ENCODE assay signal across 9 cellular contexts in genomic region chr19:571127-571974, GRCh38. TPM values are rescaled to one million over a fixed set of nuclear protein-coding genes. Genes with fewer than 3 reads are reported as not detected.
A peak's percentile ranks its signal among the peaks of the same experiment; 100 is the strongest.
DNase-seq lines count a peak whose midpoint lies in the region; ATAC-seq, FAIRE-seq and TF ChIP-seq lines count a peak whose summit lies in the region.
"Had no signal": no experiment of that assay in that cellular context is flagged by ENCODE, and none has a peak within 500 bp of the region (broad histone marks: within the 10 kb centered on the region; RNA-seq: fewer than 3 reads in every experiment).

No MANE protein-coding gene starts in this region.

- TF ChIP-seq EP300 in GM12878 (IDR thresholded peaks at IDR 0.05; ENCODE audit: borderline replicate concordance in 1 of 2, control insufficient read depth in 1 of 2, low read depth in 2 of 2, low read length in 2 of 2), result no peak

- H3K36me3 ChIP-seq in KOPT-K1 (ENCODE audit: insufficient read depth, low read length) (peaks cover 4% of the 10 kb centered on the region; the same call in 1 of the 2 replicates), GM12878 (ENCODE audit: control insufficient read depth in 2 of 2, insufficient read depth in 2 of 2, low read length in 1 of 2) (peaks cover 0 to 3% of the 10 kb centered on the region in 2 experiments; a peak in 1 of 4 replicates)

- intact Hi-C loops in GM12878 (cut with micrococcal nuclease; ENCODE audit: unreplicated experiment), result loop anchor here (5.0 kb wide), 2 partner anchors 39 to 61 kb away; partner anchors contain the start of genes CDC34 and POLRMT

- 1% methylated on average over 46 of the region's 46 CpGs for WGBS in GM12878 (ENCODE audit: insufficient coverage, insufficient replicate concordance, low lambda C conversion rate, missing lambda C conversion rate)

- no peak for TF ChIP-seq RAD21 in GM12878 (IDR thresholded peaks at IDR 0.05; ENCODE audit: insufficient read depth, low read depth, low read length)

- H3K4me1 ChIP-seq in GM12878 (ENCODE audit: control insufficient read depth, insufficient read depth, low read length), result peaks cover 3% of the 10 kb centered on the region; the same call in 1 of the 2 replicates

- SMC1A ChIA-PET in GM12878 (lab: Charles Lee; ENCODE audit: uncharacterized antibody, unreplicated experiment), result no interaction called here

- peak; percentile 16 for ATAC-seq in GM12878
- ATAC-seq in GM21423 (IDR thresholded peaks at IDR 0.05; ENCODE audit: unreplicated experiment), result no peak
- no peak for ATAC-seq in GM18502 (IDR thresholded peaks at IDR 0.05; ENCODE audit: poor library complexity, unreplicated experiment)

- peak overlapping the region; percentile 90 for H2AFZ ChIP-seq in GM12878 (ENCODE audit: control insufficient read depth, low read depth, low read length)

- in situ Hi-C loops in GM12878 (cut with MboI), result no loop called here

- RAD21 ChIA-PET in GM12878 (lab: Charles Lee; ENCODE audit: unreplicated experiment), result no interaction called here

- H3K27me3 ChIP-seq in GM12878 (replicated peaks in 1 of 2; ENCODE audit: control insufficient read depth in 2 of 2, insufficient read depth in 2 of 2, low read length in 1 of 2), result no peaks in the 10 kb centered on the region

- POLR2A ChIA-PET in GM12878 (lab: Charles Lee), result no interaction called here

- DNase-seq in GF-D8 (lab: John Stamatoyannopoulos, UW), result peak; percentile 74
- peak; percentile 25 for DNase-seq in GM12878 (ENCODE audit: low read depth, low spot score)
- peak; percentile 52 for DNase-seq in iris pigment epithelial cell (ENCODE audit: low read depth)
- DNase-seq in stimulated activated CD4-positive, alpha-beta T cell treated with anti-CD3 and anti-CD28 coated beads, Interleukin-4, amount 100 ng/mL, for 4 hours, result peak; percentile 33 to 35

- TF ChIP-seq POLR2A in Raji (IDR thresholded peaks at IDR 0.05; ENCODE audit: insufficient read depth, low read depth, low read length), result peak; percentile 72
- peak; percentile 47; the same call in 1 of the 2 replicates for TF ChIP-seq POLR2A in GM12878 (IDR thresholded peaks at IDR 0.05; ENCODE audit: low read depth, low read length)

- peak overlapping the region; percentile 83 for H3K4me3 ChIP-seq in GM12878

- peaks cover 38% of the 10 kb centered on the region for H3K79me2 ChIP-seq in GM12878 (ENCODE audit: control insufficient read depth, insufficient read depth, low read length)

- CTCF ChIA-PET in GM12878 (lab: Yijun Ruan, JAX), result interaction anchor here (1.0 to 1.1 kb wide), 2 partner anchors 39 to 61 kb away, joined by 3 read pairs; no protein-coding TSS in a partner anchor

- TF ChIP-seq CTCF in GM12878 (IDR thresholded peaks at IDR 0.05 in 2 of 3, conservative IDR thresholded peaks at IDR 0.05 in 1 of 3; ENCODE audit: control insufficient read depth in 2 of 3, extremely low read depth in 1 of 3, insufficient read depth in 1 of 3, low read depth in 3 of 3, low read length in 3 of 3), result no peak

- no peaks in the 10 kb centered on the region for H4K20me1 ChIP-seq in GM12878 (ENCODE audit: control insufficient read depth, insufficient read depth)

- H3K9ac ChIP-seq in GM12878 (ENCODE audit: control insufficient read depth, insufficient read depth, low read length), result peak overlapping the region; percentile 62

- peak overlapping the region; percentile 93 for H3K4me2 ChIP-seq in GM12878 (ENCODE audit: control insufficient read depth, insufficient read depth)

- H3K9me3 ChIP-seq in KOPT-K1 (ENCODE audit: insufficient read depth, low read length, poor library complexity, severe bottlenecking) (no peaks in the 10 kb centered on the region), GM12878 (replicated peaks; ENCODE audit: control insufficient read depth, insufficient read depth, low read length) (no peaks in the 10 kb centered on the region; the same call in 2 of the 3 replicates)

- H3K27ac ChIP-seq in KOPT-K1 (ENCODE audit: low read depth, low read length, poor library complexity, severe bottlenecking) (peak overlapping the region; percentile 89), GM12878 (ENCODE audit: control insufficient read depth, insufficient read depth) (peak overlapping the region; percentile 88)

- FAIRE-seq in GM12878 (lab: Jason Lieb, UNC), result peak; percentile 87

- BruUV-seq in GM12878 (replicated peaks; lab: Mats Ljungman, UMichigan), result TSS peak; percentile 96

TF ChIP-seq in GM12878, 131 proteins besides CTCF, POLR2A, EP300 and RAD21 (continues in another document):
- TF ChIP-seq TARDBP (IDR thresholded peaks at IDR 0.05; ENCODE audit: borderline replicate concordance), result no peak
- peak; percentile 82; the same call in 1 of the 2 replicates for TF ChIP-seq RB1 (IDR thresholded peaks at IDR 0.05; ENCODE audit: borderline replicate concordance)
- TF ChIP-seq EGR1 (IDR thresholded peaks at IDR 0.05; ENCODE audit: borderline replicate concordance in 1 of 2, low read depth in 2 of 2, low read length in 2 of 2), result peak in 1 of 2 experiments; percentile 38; a peak in 1 of 3 replicates

RNA-seq across cellular contexts. Expression of gene BSG, which starts 1.0 kb away (rescaled TPM):
- 235 and 258 TPM in 2 replicates for total RNA-seq in GM12878 (2013; cell fraction: nucleolus; rRNA removed)
- total RNA-seq in GM12878 (2014; rRNA removed), result 209 and 247 TPM in 2 replicates
- total RNA-seq in GM12878 (2014; rRNA removed; fragmentation: Illumina TruSeq; extraction: Trizol), result 53.5 and 64.8 TPM in 2 replicates
- 244 and 253 TPM in 2 replicates for total RNA-seq in GM12878 (2021)
- polyA plus RNA-seq in GM12878 (2011; ENCODE audit: low read depth), result 54.3 TPM
- polyA plus RNA-seq in GM12878 (2011; rRNA removed), result 66.3 and 248 TPM in 2 replicates
- polyA plus RNA-seq in GM12878 (2011; cell fraction: cytosol; rRNA removed), result 257 and 342 TPM in 2 replicates
- polyA plus RNA-seq in GM12878 (2011; cell fraction: nucleus; rRNA removed), result 260 and 337 TPM in 2 replicates
- 173 and 195 TPM in 2 replicates for polyA plus RNA-seq in GM12878 (2012)
- polyA plus RNA-seq in GM12878 (2014; fragmentation: Illumina TruSeq; extraction: Trizol), result 22.1 and 60.8 TPM in 2 replicates
- 1 to 10 TPM; 2.8 to 9.5 TPM for polyA plus RNA-seq in GM12878 (2014; fragmentation: Nextera tagmentation; extraction: Ambion mirVana)
- 151 and 202 TPM in 2 replicates for polyA plus RNA-seq in GM12878 (2014; rRNA removed)
- 100 to 1,000 TPM; 288 to 297 TPM for polyA plus RNA-seq in GM12878 (2016; fragmentation: Nextera tagmentation; extraction: Ambion mirVana)
- 137 and 184 TPM in 2 replicates for polyA minus RNA-seq in GM12878 (2011; rRNA and poly(A)+ RNA removed)
- polyA minus RNA-seq in GM12878 (2011; cell fraction: cytosol; rRNA and poly(A)+ RNA removed), result 137 and 151 TPM in 2 replicates
- polyA minus RNA-seq in GM12878 (2011; cell fraction: nucleus; rRNA and poly(A)+ RNA removed), result 45.3 and 89.1 TPM in 2 replicates

RNA-seq across cellular contexts. Expression of gene HCN2, which starts 18.3 kb away (rescaled TPM):
- 0.12 TPM in 1 of 2 replicates, not detected in the other for total RNA-seq in GM12878 (2013; cell fraction: nucleolus; rRNA removed)
- total RNA-seq in GM12878 (2014; rRNA removed), result 0.11 TPM in 1 of 2 replicates, not detected in the other
- 0.04 TPM in 1 of 2 replicates, not detected in the other for total RNA-seq in GM12878 (2014; rRNA removed; fragmentation: Illumina TruSeq; extraction: Trizol)
- total RNA-seq in GM12878 (2021), result 0.45 and 0.54 TPM in 2 replicates
- polyA plus RNA-seq in GM12878 (2011; ENCODE audit: low read depth), result 0.17 TPM
- 0.05 TPM in 1 of 2 replicates, not detected in the other for polyA plus RNA-seq in GM12878 (2011; rRNA removed)
- polyA plus RNA-seq in GM12878 (2011; cell fraction: cytosol; rRNA removed), result 0.03 and 0.10 TPM in 2 replicates
- 0.34 and 0.51 TPM in 2 replicates for polyA plus RNA-seq in GM12878 (2011; cell fraction: nucleus; rRNA removed)
- 0.41 and 0.77 TPM in 2 replicates for polyA plus RNA-seq in GM12878 (2012)
- 0.01 TPM in 1 of 2 replicates, not detected in the other for polyA plus RNA-seq in GM12878 (2014; fragmentation: Illumina TruSeq; extraction: Trizol)
- polyA plus RNA-seq in GM12878 (2014; fragmentation: Nextera tagmentation; extraction: Ambion mirVana), result not detected
- polyA plus RNA-seq in GM12878 (2014; rRNA removed), result 0.09 and 0.13 TPM in 2 replicates
- not detected for polyA plus RNA-seq in GM12878 (2016; fragmentation: Nextera tagmentation; extraction: Ambion mirVana)
- not detected in 2 replicates for polyA minus RNA-seq in GM12878 (2011; rRNA and poly(A)+ RNA removed)
- not detected in 2 replicates for polyA minus RNA-seq in GM12878 (2011; cell fraction: cytosol; rRNA and poly(A)+ RNA removed)
- polyA minus RNA-seq in GM12878 (2011; cell fraction: nucleus; rRNA and poly(A)+ RNA removed), result 0.12 TPM in 1 of 2 replicates, not detected in the other

RNA-seq across cellular contexts. Expression of gene GZMM, which starts 27.5 kb away (rescaled TPM):
- total RNA-seq in GM12878 (2013; cell fraction: nucleolus; rRNA removed), result not detected in 2 replicates
- total RNA-seq in GM12878 (2014; rRNA removed), result not detected in 2 replicates
- total RNA-seq in GM12878 (2014; rRNA removed; fragmentation: Illumina TruSeq; extraction: Trizol), result not detected in 2 replicates
- 0.23 TPM in 1 of 2 replicates, not detected in the other for total RNA-seq in GM12878 (2021)
- not detected for polyA plus RNA-seq in GM12878 (2011; ENCODE audit: low read depth)
- polyA plus RNA-seq in GM12878 (2011; rRNA removed), result 0.24 and 0.48 TPM in 2 replicates
- polyA plus RNA-seq in GM12878 (2011; cell fraction: cytosol; rRNA removed), result 1.4 and 1.6 TPM in 2 replicates
- 0.51 and 1.8 TPM in 2 replicates for polyA plus RNA-seq in GM12878 (2011; cell fraction: nucleus; rRNA removed)
- not detected in 2 replicates for polyA plus RNA-seq in GM12878 (2012)
- polyA plus RNA-seq in GM12878 (2014; fragmentation: Illumina TruSeq; extraction: Trizol), result not detected in 2 replicates
- not detected for polyA plus RNA-seq in GM12878 (2014; fragmentation: Nextera tagmentation; extraction: Ambion mirVana)
- polyA plus RNA-seq in GM12878 (2014; rRNA removed), result 0.09 TPM in 2 replicates
- not detected for polyA plus RNA-seq in GM12878 (2016; fragmentation: Nextera tagmentation; extraction: Ambion mirVana)
- 0.98 TPM in 1 of 2 replicates, not detected in the other for polyA minus RNA-seq in GM12878 (2011; rRNA and poly(A)+ RNA removed)
- polyA minus RNA-seq in GM12878 (2011; cell fraction: cytosol; rRNA and poly(A)+ RNA removed), result not detected in 2 replicates
- not detected in 2 replicates for polyA minus RNA-seq in GM12878 (2011; cell fraction: nucleus; rRNA and poly(A)+ RNA removed)
- total RNA-seq: glomerular endothelial cell had no signal

RNA-seq across cellular contexts. Expression of gene CDC34, which starts 39.8 kb away (rescaled TPM):
- 16.2 and 17.0 TPM in 2 replicates for total RNA-seq in GM12878 (2013; cell fraction: nucleolus; rRNA removed)
- total RNA-seq in GM12878 (2014; rRNA removed) (48.9 and 50.5 TPM in 2 replicates), GM12878 (2014; rRNA removed; fragmentation: Illumina TruSeq; extraction: Trizol) (17.6 and 18.5 TPM in 2 replicates), GM12878 (2021) (41.4 and 41.9 TPM in 2 replicates)
- 7.5 TPM for polyA plus RNA-seq in GM12878 (2011; ENCODE audit: low read depth)
- polyA plus RNA-seq in GM12878 (2011; rRNA removed) (14.6 and 38.5 TPM in 2 replicates), GM12878 (2014; fragmentation: Illumina TruSeq; extraction: Trizol) (5.9 and 14.9 TPM in 2 replicates), GM12878 (2014; fragmentation: Nextera tagmentation; extraction: Ambion mirVana) (1 to 10 TPM in 1 of 2 experiments, under 1 TPM in 1; 0.31 to 1.3 TPM), GM12878 (2014; rRNA removed) (43.8 and 49.3 TPM in 2 replicates), GM12878 (2016; fragmentation: Nextera tagmentation; extraction: Ambion mirVana) (10 to 100 TPM in 1 of 2 experiments, 1 to 10 TPM in 1; 6.9 to 41.1 TPM)
- polyA plus RNA-seq in GM12878 (2011; cell fraction: cytosol; rRNA removed), result 36.8 and 52.4 TPM in 2 replicates
- 41.4 and 53.6 TPM in 2 replicates for polyA plus RNA-seq in GM12878 (2011; cell fraction: nucleus; rRNA removed)
- polyA plus RNA-seq in GM12878 (2012), result 22.7 and 23.7 TPM in 2 replicates
- polyA minus RNA-seq in GM12878 (2011; rRNA and poly(A)+ RNA removed), result 10.9 and 19.3 TPM in 2 replicates
- 11.0 and 15.9 TPM in 2 replicates for polyA minus RNA-seq in GM12878 (2011; cell fraction: cytosol; rRNA and poly(A)+ RNA removed)
- 6.5 and 9.4 TPM in 2 replicates for polyA minus RNA-seq in GM12878 (2011; cell fraction: nucleus; rRNA and poly(A)+ RNA removed)
